ENCODE assay signal across 1 cellular context in genomic region chr11:65524747-65525658, GRCh38.
TF ChIP-seq lines count a peak whose summit lies in the region.

Gene SCYL1, plus strand, starts transcription at chr11:65525083. Its CDS starts 71 bp downstream, at chr11:65525154.

TF ChIP-seq in HepG2, 621 proteins besides CTCF, POLR2A, EP300 and RAD21 (continued from another document and continues in another):
- TF ChIP-seq, protein P1, sequence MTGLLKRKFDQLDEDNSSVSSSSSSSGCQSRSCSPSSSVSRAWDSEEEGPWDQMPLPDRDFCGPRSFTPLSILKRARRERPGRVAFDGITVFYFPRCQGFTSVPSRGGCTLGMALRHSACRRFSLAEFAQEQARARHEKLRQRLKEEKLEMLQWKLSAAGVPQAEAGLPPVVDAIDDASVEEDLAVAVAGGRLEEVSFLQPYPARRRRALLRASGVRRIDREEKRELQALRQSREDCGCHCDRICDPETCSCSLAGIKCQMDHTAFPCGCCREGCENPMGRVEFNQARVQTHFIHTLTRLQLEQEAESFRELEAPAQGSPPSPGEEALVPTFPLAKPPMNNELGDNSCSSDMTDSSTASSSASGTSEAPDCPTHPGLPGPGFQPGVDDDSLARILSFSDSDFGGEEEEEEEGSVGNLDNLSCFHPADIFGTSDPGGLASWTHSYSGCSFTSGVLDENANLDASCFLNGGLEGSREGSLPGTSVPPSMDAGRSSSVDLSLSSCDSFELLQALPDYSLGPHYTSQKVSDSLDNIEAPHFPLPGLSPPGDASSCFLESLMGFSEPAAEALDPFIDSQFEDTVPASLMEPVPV (CRISPR knock-in tag; IDR thresholded peaks at IDR 0.05), result peak; percentile 72; the same call in 1 of the 2 replicates
- TF ChIP-seq ZNF577 (CRISPR knock-in tag; IDR thresholded peaks at IDR 0.05; ENCODE audit: borderline replicate concordance, low read depth), result no peak
- TF ChIP-seq HNF4G (IDR thresholded peaks at IDR 0.05; ENCODE audit: borderline replicate concordance, low read depth, low read length), result no peak
- no peak for TF ChIP-seq HNF4G (CRISPR knock-in tag; IDR thresholded peaks at IDR 0.05; ENCODE audit: borderline replicate concordance, low read depth)
- peak; percentile 18; the same call in 1 of the 2 replicates for TF ChIP-seq JUND (CRISPR knock-in tag; IDR thresholded peaks at IDR 0.05)
- no peak for TF ChIP-seq SOX6 (IDR thresholded peaks at IDR 0.05)
- TF ChIP-seq SOX6 (CRISPR knock-in tag; IDR thresholded peaks at IDR 0.05), result no peak
- 0 out of 2 replicates have a peak, but pooled peaks have one; percentile 38 for TF ChIP-seq NFAT5 (CRISPR knock-in tag; IDR thresholded peaks at IDR 0.05)
- TF ChIP-seq ZNF747 (CRISPR knock-in tag; IDR thresholded peaks at IDR 0.05; ENCODE audit: borderline replicate concordance), result peak; percentile 83; the same call in 1 of the 2 replicates
- peak; percentile 76; the same call in 1 of the 2 replicates for TF ChIP-seq ZFYVE20 (CRISPR knock-in tag; IDR thresholded peaks at IDR 0.05; ENCODE audit: borderline replicate concordance, low read depth)
- no peak for TF ChIP-seq NONO (IDR thresholded peaks at IDR 0.05)
- peak; percentile 28; the same call in 1 of the 2 replicates for TF ChIP-seq NONO (CRISPR knock-in tag; conservative IDR thresholded peaks at IDR 0.05)
- TF ChIP-seq, protein P2, sequence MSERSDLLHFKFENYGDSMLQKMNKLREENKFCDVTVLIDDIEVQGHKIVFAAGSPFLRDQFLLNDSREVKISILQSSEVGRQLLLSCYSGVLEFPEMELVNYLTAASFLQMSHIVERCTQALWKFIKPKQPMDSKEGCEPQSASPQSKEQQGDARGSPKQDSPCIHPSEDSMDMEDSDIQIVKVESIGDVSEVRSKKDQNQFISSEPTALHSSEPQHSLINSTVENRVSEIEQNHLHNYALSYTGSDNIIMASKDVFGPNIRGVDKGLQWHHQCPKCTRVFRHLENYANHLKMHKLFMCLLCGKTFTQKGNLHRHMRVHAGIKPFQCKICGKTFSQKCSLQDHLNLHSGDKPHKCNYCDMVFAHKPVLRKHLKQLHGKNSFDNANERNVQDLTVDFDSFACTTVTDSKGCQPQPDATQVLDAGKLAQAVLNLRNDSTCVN (CRISPR knock-in tag; IDR thresholded peaks at IDR 0.05; ENCODE audit: borderline replicate concordance), result 0 out of 2 replicates have a peak, but pooled peaks have one; percentile 18
- TF ChIP-seq, protein P3, sequence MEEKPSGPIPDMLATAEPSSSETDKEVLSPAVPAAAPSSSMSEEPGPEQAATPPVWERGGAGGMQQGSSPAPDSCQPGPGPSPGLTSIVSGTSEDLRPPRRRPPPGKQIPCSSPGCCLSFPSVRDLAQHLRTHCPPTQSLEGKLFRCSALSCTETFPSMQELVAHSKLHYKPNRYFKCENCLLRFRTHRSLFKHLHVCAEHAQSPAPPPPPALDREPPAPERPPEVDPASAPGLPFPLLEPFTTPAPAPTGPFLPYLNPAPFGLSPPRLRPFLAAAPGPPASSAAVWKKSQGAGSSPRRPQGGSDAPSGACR (CRISPR knock-in tag; IDR thresholded peaks at IDR 0.05), result 0 out of 2 replicates have a peak, but pooled peaks have one; percentile 24
- TF ChIP-seq ZFP36L1 (CRISPR knock-in tag; IDR thresholded peaks at IDR 0.05), result no peak
- TF ChIP-seq PHF8 (CRISPR knock-in tag; IDR thresholded peaks at IDR 0.05), result peak; percentile 91
- no peak for TF ChIP-seq ZNF432 (CRISPR knock-in tag; IDR thresholded peaks at IDR 0.05; ENCODE audit: borderline replicate concordance)
- TF ChIP-seq ZNF547 (CRISPR knock-in tag; IDR thresholded peaks at IDR 0.05), result peak; percentile 76; the same call in 1 of the 2 replicates
- no peak for TF ChIP-seq RCOR2 (CRISPR knock-in tag; IDR thresholded peaks at IDR 0.05)
- TF ChIP-seq GABPB1 (CRISPR knock-in tag; IDR thresholded peaks at IDR 0.05), result peak; percentile 80
- no peak for TF ChIP-seq ZNF282 (IDR thresholded peaks at IDR 0.05; ENCODE audit: partially characterized antibody)
- TF ChIP-seq ZFP90 (CRISPR knock-in tag; IDR thresholded peaks at IDR 0.05; ENCODE audit: borderline replicate concordance), result no peak; the same call in 1 of the 2 replicates
- TF ChIP-seq, protein P4, sequence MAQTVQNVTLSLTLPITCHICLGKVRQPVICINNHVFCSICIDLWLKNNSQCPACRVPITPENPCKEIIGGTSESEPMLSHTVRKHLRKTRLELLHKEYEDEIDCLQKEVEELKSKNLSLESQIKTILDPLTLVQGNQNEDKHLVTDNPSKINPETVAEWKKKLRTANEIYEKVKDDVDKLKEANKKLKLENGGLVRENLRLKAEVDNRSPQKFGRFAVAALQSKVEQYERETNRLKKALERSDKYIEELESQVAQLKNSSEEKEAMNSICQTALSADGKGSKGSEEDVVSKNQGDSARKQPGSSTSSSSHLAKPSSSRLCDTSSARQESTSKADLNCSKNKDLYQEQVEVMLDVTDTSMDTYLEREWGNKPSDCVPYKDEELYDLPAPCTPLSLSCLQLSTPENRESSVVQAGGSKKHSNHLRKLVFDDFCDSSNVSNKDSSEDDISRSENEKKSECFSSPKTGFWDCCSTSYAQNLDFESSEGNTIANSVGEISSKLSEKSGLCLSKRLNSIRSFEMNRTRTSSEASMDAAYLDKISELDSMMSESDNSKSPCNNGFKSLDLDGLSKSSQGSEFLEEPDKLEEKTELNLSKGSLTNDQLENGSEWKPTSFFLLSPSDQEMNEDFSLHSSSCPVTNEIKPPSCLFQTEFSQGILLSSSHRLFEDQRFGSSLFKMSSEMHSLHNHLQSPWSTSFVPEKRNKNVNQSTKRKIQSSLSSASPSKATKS (CRISPR knock-in tag; IDR thresholded peaks at IDR 0.05), result no peak
- no peak for TF ChIP-seq EZH2 (conservative IDR thresholded peaks at IDR 0.05; ENCODE audit: low read depth, low read length)
- peak; percentile 76; the same call in 1 of the 2 replicates for TF ChIP-seq KDM5B (CRISPR knock-in tag; IDR thresholded peaks at IDR 0.05; ENCODE audit: borderline replicate concordance)
- TF ChIP-seq ZNF138 (CRISPR knock-in tag; IDR thresholded peaks at IDR 0.05; ENCODE audit: low read depth), result peak; percentile 39; the same call in 1 of the 2 replicates
- TF ChIP-seq ZNF788 (CRISPR knock-in tag; IDR thresholded peaks at IDR 0.05; ENCODE audit: borderline replicate concordance), result peak; percentile 73; the same call in 1 of the 2 replicates
- TF ChIP-seq KAT7 (CRISPR knock-in tag; IDR thresholded peaks at IDR 0.05; ENCODE audit: borderline replicate concordance), result peak; percentile 68; the same call in 1 of the 2 replicates
- TF ChIP-seq, protein P5, sequence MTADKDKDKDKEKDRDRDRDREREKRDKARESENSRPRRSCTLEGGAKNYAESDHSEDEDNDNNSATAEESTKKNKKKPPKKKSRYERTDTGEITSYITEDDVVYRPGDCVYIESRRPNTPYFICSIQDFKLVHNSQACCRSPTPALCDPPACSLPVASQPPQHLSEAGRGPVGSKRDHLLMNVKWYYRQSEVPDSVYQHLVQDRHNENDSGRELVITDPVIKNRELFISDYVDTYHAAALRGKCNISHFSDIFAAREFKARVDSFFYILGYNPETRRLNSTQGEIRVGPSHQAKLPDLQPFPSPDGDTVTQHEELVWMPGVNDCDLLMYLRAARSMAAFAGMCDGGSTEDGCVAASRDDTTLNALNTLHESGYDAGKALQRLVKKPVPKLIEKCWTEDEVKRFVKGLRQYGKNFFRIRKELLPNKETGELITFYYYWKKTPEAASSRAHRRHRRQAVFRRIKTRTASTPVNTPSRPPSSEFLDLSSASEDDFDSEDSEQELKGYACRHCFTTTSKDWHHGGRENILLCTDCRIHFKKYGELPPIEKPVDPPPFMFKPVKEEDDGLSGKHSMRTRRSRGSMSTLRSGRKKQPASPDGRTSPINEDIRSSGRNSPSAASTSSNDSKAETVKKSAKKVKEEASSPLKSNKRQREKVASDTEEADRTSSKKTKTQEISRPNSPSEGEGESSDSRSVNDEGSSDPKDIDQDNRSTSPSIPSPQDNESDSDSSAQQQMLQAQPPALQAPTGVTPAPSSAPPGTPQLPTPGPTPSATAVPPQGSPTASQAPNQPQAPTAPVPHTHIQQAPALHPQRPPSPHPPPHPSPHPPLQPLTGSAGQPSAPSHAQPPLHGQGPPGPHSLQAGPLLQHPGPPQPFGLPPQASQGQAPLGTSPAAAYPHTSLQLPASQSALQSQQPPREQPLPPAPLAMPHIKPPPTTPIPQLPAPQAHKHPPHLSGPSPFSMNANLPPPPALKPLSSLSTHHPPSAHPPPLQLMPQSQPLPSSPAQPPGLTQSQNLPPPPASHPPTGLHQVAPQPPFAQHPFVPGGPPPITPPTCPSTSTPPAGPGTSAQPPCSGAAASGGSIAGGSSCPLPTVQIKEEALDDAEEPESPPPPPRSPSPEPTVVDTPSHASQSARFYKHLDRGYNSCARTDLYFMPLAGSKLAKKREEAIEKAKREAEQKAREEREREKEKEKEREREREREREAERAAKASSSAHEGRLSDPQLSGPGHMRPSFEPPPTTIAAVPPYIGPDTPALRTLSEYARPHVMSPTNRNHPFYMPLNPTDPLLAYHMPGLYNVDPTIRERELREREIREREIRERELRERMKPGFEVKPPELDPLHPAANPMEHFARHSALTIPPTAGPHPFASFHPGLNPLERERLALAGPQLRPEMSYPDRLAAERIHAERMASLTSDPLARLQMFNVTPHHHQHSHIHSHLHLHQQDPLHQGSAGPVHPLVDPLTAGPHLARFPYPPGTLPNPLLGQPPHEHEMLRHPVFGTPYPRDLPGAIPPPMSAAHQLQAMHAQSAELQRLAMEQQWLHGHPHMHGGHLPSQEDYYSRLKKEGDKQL (CRISPR knock-in tag; IDR thresholded peaks at IDR 0.05; ENCODE audit: low read depth), result no peak
- no peak; the same call in 1 of the 2 replicates for TF ChIP-seq ZNF558 (CRISPR knock-in tag; IDR thresholded peaks at IDR 0.05; ENCODE audit: borderline replicate concordance)
- TF ChIP-seq, protein P6, sequence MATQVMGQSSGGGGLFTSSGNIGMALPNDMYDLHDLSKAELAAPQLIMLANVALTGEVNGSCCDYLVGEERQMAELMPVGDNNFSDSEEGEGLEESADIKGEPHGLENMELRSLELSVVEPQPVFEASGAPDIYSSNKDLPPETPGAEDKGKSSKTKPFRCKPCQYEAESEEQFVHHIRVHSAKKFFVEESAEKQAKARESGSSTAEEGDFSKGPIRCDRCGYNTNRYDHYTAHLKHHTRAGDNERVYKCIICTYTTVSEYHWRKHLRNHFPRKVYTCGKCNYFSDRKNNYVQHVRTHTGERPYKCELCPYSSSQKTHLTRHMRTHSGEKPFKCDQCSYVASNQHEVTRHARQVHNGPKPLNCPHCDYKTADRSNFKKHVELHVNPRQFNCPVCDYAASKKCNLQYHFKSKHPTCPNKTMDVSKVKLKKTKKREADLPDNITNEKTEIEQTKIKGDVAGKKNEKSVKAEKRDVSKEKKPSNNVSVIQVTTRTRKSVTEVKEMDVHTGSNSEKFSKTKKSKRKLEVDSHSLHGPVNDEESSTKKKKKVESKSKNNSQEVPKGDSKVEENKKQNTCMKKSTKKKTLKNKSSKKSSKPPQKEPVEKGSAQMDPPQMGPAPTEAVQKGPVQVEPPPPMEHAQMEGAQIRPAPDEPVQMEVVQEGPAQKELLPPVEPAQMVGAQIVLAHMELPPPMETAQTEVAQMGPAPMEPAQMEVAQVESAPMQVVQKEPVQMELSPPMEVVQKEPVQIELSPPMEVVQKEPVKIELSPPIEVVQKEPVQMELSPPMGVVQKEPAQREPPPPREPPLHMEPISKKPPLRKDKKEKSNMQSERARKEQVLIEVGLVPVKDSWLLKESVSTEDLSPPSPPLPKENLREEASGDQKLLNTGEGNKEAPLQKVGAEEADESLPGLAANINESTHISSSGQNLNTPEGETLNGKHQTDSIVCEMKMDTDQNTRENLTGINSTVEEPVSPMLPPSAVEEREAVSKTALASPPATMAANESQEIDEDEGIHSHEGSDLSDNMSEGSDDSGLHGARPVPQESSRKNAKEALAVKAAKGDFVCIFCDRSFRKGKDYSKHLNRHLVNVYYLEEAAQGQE (IDR thresholded peaks at IDR 0.05; ENCODE audit: borderline replicate concordance in 1 of 2, low read depth in 1 of 2, low read length in 2 of 2), result no peak
- TF ChIP-seq ZMYM4 (CRISPR knock-in tag; IDR thresholded peaks at IDR 0.05), result 0 out of 2 replicates have a peak, but pooled peaks have one; percentile 35
- TF ChIP-seq, protein P7, sequence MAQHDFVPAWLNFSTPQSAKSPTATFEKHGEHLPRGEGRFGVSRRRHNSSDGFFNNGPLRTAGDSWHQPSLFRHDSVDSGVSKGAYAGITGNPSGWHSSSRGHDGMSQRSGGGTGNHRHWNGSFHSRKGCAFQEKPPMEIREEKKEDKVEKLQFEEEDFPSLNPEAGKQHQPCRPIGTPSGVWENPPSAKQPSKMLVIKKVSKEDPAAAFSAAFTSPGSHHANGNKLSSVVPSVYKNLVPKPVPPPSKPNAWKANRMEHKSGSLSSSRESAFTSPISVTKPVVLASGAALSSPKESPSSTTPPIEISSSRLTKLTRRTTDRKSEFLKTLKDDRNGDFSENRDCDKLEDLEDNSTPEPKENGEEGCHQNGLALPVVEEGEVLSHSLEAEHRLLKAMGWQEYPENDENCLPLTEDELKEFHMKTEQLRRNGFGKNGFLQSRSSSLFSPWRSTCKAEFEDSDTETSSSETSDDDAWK (CRISPR knock-in tag; IDR thresholded peaks at IDR 0.05), result no peak
- 0 out of 2 replicates have a peak, but pooled peaks have one; percentile 44 for TF ChIP-seq ZNF235 (CRISPR knock-in tag; IDR thresholded peaks at IDR 0.05; ENCODE audit: borderline replicate concordance)
